8 cellular contexts compared by ENCODE assay signal in genomic region chr2:155310589-155310988, GRCh38.
DNase-seq lines count a peak whose midpoint lies in the region; ATAC-seq and TF ChIP-seq lines count a peak whose summit lies in the region.

No MANE protein-coding gene starts in this region.

- peak; percentile 46 for ATAC-seq in HG03039 (IDR thresholded peaks at IDR 0.05; ENCODE audit: unreplicated experiment)

- peak; percentile 51 for TF ChIP-seq CTCF in GM13977 (IDR thresholded peaks at IDR 0.05; ENCODE audit: extremely low read depth, insufficient read depth, missing control alignments)

- no peak for DNase-seq in GM13977 (ENCODE audit: low spot score)
- DNase-seq in NCI-H526 treated with DMSO at 0.1 percent for 48 hours (lab: John Stamatoyannopoulos, UW) = peak; percentile 3
- DNase-seq in dermis blood vessel endothelial cell = peak; percentile 7
- DNase-seq in non-pigmented ciliary epithelial cell (ENCODE audit: low read depth) = peak; percentile 4
- no peak for DNase-seq in activated gamma-delta T cell (lab: John Stamatoyannopoulos, UW)
- DNase-seq in amniotic stem cell (lab: John Stamatoyannopoulos, UW) = no peak
- no peak for DNase-seq in T-helper 1 cell

- in situ Hi-C loops in GM13977 (cut with MboI; ENCODE audit: low pct_unique_long_range_greater_than_20kb, low sequenced_read_pairs, unreplicated experiment) = no loop called here

Comparison
In these comparisons a context has a peak if more than half of its experiments do, and no peak if none do; other contexts are left out.
1. DNase-seq: peak in NCI-H526 treated with DMSO at 0.1 percent for 48 hours (single experiment), dermis blood vessel endothelial cell (single experiment) and non-pigmented ciliary epithelial cell (single experiment); none in GM13977 (single experiment), activated gamma-delta T cell (single experiment), amniotic stem cell (single experiment) and T-helper 1 cell (0 of 5).